1 cellular context compared by ENCODE assay signal in genomic region chr6:30756405-30757003, GRCh38.
A peak's percentile ranks its signal among the peaks of the same experiment; 100 is the strongest.
TF ChIP-seq lines count a peak whose summit lies in the region.

No MANE protein-coding gene starts in this region.

TF ChIP-seq in A549, 52 proteins besides CTCF, POLR2A, EP300 and RAD21:
- TF ChIP-seq HDAC2 (IDR thresholded peaks at IDR 0.05) (peak; percentile 31; the same call in 1 of the 2 replicates), KDM1A (IDR thresholded peaks at IDR 0.05; ENCODE audit: low read depth) (peak; percentile 69; the same call in 1 of the 2 replicates)
